Comparison of ENCODE assay signal across 1 cellular context in the genomic region with DNA sequence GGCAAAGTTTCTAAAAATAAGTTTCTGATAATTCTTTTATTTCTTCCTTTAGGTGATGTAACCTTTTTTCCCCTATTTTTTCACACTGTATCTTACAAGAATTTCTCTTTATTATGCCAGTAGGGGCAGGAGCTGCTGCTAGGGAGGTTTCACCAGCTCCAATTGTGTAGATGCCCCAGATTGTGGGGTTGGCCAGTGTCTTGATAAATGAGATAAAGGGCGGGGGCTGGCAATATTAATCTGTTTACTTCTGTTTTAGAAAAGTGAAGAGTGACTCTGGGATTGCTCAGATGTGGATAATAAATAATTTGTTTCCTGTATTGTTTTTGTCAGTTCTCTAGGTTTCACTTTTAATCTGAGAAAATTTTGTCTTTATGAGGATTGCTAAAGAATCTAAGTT.
TF ChIP-seq lines count a peak whose summit lies in the region.

No MANE protein-coding gene starts in this region.

TF ChIP-seq in GM23338, 12 proteins besides CTCF, POLR2A, EP300 and RAD21 (continued from another document):
- TF ChIP-seq, protein P1, sequence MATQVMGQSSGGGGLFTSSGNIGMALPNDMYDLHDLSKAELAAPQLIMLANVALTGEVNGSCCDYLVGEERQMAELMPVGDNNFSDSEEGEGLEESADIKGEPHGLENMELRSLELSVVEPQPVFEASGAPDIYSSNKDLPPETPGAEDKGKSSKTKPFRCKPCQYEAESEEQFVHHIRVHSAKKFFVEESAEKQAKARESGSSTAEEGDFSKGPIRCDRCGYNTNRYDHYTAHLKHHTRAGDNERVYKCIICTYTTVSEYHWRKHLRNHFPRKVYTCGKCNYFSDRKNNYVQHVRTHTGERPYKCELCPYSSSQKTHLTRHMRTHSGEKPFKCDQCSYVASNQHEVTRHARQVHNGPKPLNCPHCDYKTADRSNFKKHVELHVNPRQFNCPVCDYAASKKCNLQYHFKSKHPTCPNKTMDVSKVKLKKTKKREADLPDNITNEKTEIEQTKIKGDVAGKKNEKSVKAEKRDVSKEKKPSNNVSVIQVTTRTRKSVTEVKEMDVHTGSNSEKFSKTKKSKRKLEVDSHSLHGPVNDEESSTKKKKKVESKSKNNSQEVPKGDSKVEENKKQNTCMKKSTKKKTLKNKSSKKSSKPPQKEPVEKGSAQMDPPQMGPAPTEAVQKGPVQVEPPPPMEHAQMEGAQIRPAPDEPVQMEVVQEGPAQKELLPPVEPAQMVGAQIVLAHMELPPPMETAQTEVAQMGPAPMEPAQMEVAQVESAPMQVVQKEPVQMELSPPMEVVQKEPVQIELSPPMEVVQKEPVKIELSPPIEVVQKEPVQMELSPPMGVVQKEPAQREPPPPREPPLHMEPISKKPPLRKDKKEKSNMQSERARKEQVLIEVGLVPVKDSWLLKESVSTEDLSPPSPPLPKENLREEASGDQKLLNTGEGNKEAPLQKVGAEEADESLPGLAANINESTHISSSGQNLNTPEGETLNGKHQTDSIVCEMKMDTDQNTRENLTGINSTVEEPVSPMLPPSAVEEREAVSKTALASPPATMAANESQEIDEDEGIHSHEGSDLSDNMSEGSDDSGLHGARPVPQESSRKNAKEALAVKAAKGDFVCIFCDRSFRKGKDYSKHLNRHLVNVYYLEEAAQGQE (IDR thresholded peaks at IDR 0.05; ENCODE audit: unreplicated experiment): no peak
- TF ChIP-seq ZNF331 (CRISPR knock-in tag; IDR thresholded peaks at IDR 0.05; ENCODE audit: low read depth): no peak
- no peak for TF ChIP-seq NANOG (IDR thresholded peaks at IDR 0.05; ENCODE audit: borderline replicate concordance)
